ENCODE assay signal across 1 cellular context in the genomic region with DNA sequence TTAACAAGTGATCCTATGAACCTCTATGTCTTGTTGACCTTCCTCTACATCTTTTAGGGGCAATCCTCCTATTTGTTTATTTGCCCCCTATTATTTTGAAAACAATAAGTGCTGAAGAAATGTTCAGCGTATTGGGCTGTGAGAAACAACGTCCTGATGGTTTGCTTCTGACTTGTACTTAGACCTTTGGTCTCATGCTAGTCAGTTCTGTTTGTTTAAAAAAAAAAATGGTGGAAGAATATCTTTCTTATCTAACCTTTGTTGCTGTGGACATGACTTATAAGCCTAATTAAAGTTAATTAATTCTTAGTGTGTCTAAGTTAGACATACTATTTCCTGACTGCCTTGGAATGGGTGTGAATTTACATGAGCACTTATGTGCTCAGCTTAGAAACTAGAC.
TF ChIP-seq lines count a peak whose summit lies in the region.

No MANE protein-coding gene starts in this region.

TF ChIP-seq in liver, 16 proteins besides CTCF, POLR2A, EP300 and RAD21 (continued from another document):
- no peak for TF ChIP-seq ZBTB33 (IDR thresholded peaks at IDR 0.05)
